Comparison of ENCODE assay signal across 17 cellular contexts in genomic region chr2:235405612-235406361, GRCh38.
DNase-seq lines count a peak whose midpoint lies in the region; ATAC-seq, FAIRE-seq and TF ChIP-seq lines count a peak whose summit lies in the region.
"Had no signal": no experiment of that assay in that cellular context is flagged by ENCODE, and none has a peak within 500 bp of the region (broad histone marks: within the 10 kb centered on the region; RNA-seq: fewer than 3 reads in every experiment).

No MANE protein-coding gene starts in this region.

- H4K91ac ChIP-seq in H1 (replicated peaks; ENCODE audit: insufficient read length, low read length) = no peak overlapping the region

- no peak overlapping the region for H2AK5ac ChIP-seq in H1 (ENCODE audit: low read depth, low read length)

- H2AFZ ChIP-seq in HepG2 (ENCODE audit: low read length) (no peak overlapping the region), GM23338 (peak overlapping the region; percentile 74; the same call in 1 of the 2 replicates), H1 (ENCODE audit: low read length) (peak overlapping the region; percentile 41; the same call in 1 of the 2 replicates)

- CTCF ChIA-PET in HepG2 (lab: Yijun Ruan, JAX; ENCODE audit: low intra/inter-chr PET ratio, low total read pairs) = no interaction called here
- CTCF ChIA-PET in H1 (lab: Charles Lee; ENCODE audit: partially characterized antibody) = interaction anchor here (0.9 kb wide), 1 partner anchor 96 kb away, joined by 3 read pairs; no protein-coding TSS in a partner anchor

- H3K4me1 ChIP-seq in HepG2 (ENCODE audit: insufficient read depth, low read length) = no peaks in the 10 kb centered on the region; the same call in 1 of the 2 replicates
- H3K4me1 ChIP-seq in right lobe of liver = no peaks in the 10 kb centered on the region
- H3K4me1 ChIP-seq in GM23338 (ENCODE audit: insufficient read depth) = no peaks in the 10 kb centered on the region
- no peaks in the 10 kb centered on the region for H3K4me1 ChIP-seq in H1 (replicated peaks in 1 of 4; ENCODE audit: control insufficient read depth in 3 of 4, insufficient read depth in 4 of 4, low read length in 3 of 4)
- peaks cover 6 to 9% of the 10 kb centered on the region in 2 donors for H3K4me1 ChIP-seq in thyroid gland
- H3K4me1 ChIP-seq in vagina = no peaks in the 10 kb centered on the region

- no peak overlapping the region for H2BK120ac ChIP-seq in H1 (replicated peaks; ENCODE audit: low read depth, low read length)

- H3K27me3 ChIP-seq in HepG2 (ENCODE audit: control insufficient read depth in 1 of 2, insufficient read depth in 2 of 2, low read length in 2 of 2) (peaks cover 2 to 13% of the 10 kb centered on the region in 2 experiments; a peak in 3 of 5 replicates), right lobe of liver (no peaks in the 10 kb centered on the region), GM23338 (ENCODE audit: insufficient read depth) (no peaks in the 10 kb centered on the region), H1 (replicated peaks in 1 of 4; ENCODE audit: control insufficient read depth in 3 of 4, extremely low read depth in 1 of 4, insufficient read depth in 3 of 4, low read length in 3 of 4) (no peaks in the 10 kb centered on the region), thyroid gland (no peaks in the 10 kb centered on the region), vagina (no peaks in the 10 kb centered on the region)

- H3K4me3 Mint-ChIP-seq in GM23338 = no peak overlapping the region
- H3K4me3 Mint-ChIP-seq: CD4-positive, alpha-beta memory T cell had no signal

- peaks cover 8% of the 10 kb centered on the region; the same call in 2 of the 3 replicates for H3K36me3 Mint-ChIP-seq in GM23338 (ENCODE audit: low read depth)
- H3K36me3 Mint-ChIP-seq: CD4-positive, alpha-beta memory T cell had no signal

- H3K79me2 ChIP-seq in HepG2 (ENCODE audit: insufficient read depth, low read length) = no peaks in the 10 kb centered on the region
- no peaks in the 10 kb centered on the region for H3K79me2 ChIP-seq in GM23338 (replicated peaks; ENCODE audit: insufficient read depth)
- no peaks in the 10 kb centered on the region for H3K79me2 ChIP-seq in H1 (ENCODE audit: control insufficient read depth in 1 of 2, insufficient read depth in 2 of 2, low read length in 2 of 2)

- H3K9me3 Mint-ChIP-seq in GM23338 = peaks cover 14% of the 10 kb centered on the region

- no peak overlapping the region for H3K14ac ChIP-seq in H1 (ENCODE audit: insufficient read length)

- no peak overlapping the region for H2BK20ac ChIP-seq in H1 (ENCODE audit: low read length)

- H3K79me1 ChIP-seq in H1 (ENCODE audit: low read depth, low read length) = no peaks in the 10 kb centered on the region

- H3K27ac ChIP-seq in HepG2 (ENCODE audit: extremely low read length, insufficient read depth, low read length) = no peak overlapping the region
- H3K27ac ChIP-seq in right lobe of liver = no peak overlapping the region
- H3K27ac ChIP-seq in GM23338 (ENCODE audit: low read depth) = no peak overlapping the region
- no peak overlapping the region for H3K27ac ChIP-seq in H1 (ENCODE audit: low read depth, low read length)
- H3K27ac ChIP-seq in thyroid gland = peak overlapping the region; percentile 64 to 82 (median 66)
- H3K27ac ChIP-seq in vagina = no peak overlapping the region

- no peak overlapping the region for H3K23ac ChIP-seq in H1 (ENCODE audit: insufficient read length)

- H3K27me3 Mint-ChIP-seq in GM23338 (ENCODE audit: insufficient read depth, low read depth, poor library complexity) = peaks cover 4% of the 10 kb centered on the region

- FAIRE-seq in HepG2 (lab: Jason Lieb, UNC) (no peak), H1 (lab: Jason Lieb, UNC) (no peak)
- FAIRE-seq: D721Med, GM12878 had no signal

- peaks cover 7% of the 10 kb centered on the region for H3K4me1 Mint-ChIP-seq in GM23338
- H3K4me1 Mint-ChIP-seq: CD4-positive, alpha-beta memory T cell had no signal

- no peak overlapping the region for H2BK15ac ChIP-seq in H1 (ENCODE audit: low read length)

- POLR2A ChIA-PET in HepG2 (lab: Yijun Ruan, JAX) (no interaction called here), H1 (lab: Charles Lee; ENCODE audit: partially characterized antibody) (no interaction called here)

- H4K20me1 ChIP-seq in HepG2 (ENCODE audit: insufficient read depth, low read length) = no peaks in the 10 kb centered on the region
- H4K20me1 ChIP-seq in GM23338 (replicated peaks; ENCODE audit: insufficient read depth) = no peaks in the 10 kb centered on the region
- no peaks in the 10 kb centered on the region for H4K20me1 ChIP-seq in H1 (replicated peaks in 1 of 2; ENCODE audit: control insufficient read depth in 1 of 2, insufficient read depth in 2 of 2, low read length in 2 of 2)

- TF ChIP-seq POLR2A in HepG2 (IDR thresholded peaks at IDR 0.05; ENCODE audit: insufficient read depth in 1 of 2, low read depth in 2 of 2, low read length in 2 of 2) = no peak
- no peak for TF ChIP-seq POLR2A in right lobe of liver (IDR thresholded peaks at IDR 0.05)
- no peak for TF ChIP-seq POLR2A in H1 (IDR thresholded peaks at IDR 0.05; ENCODE audit: control extremely low read depth in 1 of 2, low read depth in 2 of 2, low read length in 2 of 2)
- no peak for TF ChIP-seq POLR2A in thyroid gland (IDR thresholded peaks at IDR 0.05)
- TF ChIP-seq POLR2A in vagina (IDR thresholded peaks at IDR 0.05) = no peak

- H3K9me3 ChIP-seq in HepG2 (ENCODE audit: low read length) (no peaks in the 10 kb centered on the region), right lobe of liver (no peaks in the 10 kb centered on the region), H1 (ENCODE audit: insufficient read depth in 2 of 2, low read depth in 1 of 2, low read length in 1 of 2) (peaks cover 0 to 3% of the 10 kb centered on the region in 2 experiments; a peak in 1 of 4 replicates), thyroid gland (no peaks in the 10 kb centered on the region), vagina (no peaks in the 10 kb centered on the region)

- no peak for TF ChIP-seq EP300 in HepG2 (IDR thresholded peaks at IDR 0.05; ENCODE audit: low read depth in 2 of 2, low read length in 2 of 2)
- no peak for TF ChIP-seq EP300 in HepG2 (CRISPR knock-in tag; IDR thresholded peaks at IDR 0.05; ENCODE audit: borderline replicate concordance)
- TF ChIP-seq EP300 in H1 (IDR thresholded peaks at IDR 0.05; ENCODE audit: borderline replicate concordance in 1 of 2, low read depth in 2 of 2, low read length in 2 of 2) = no peak

- H3K27ac Mint-ChIP-seq in GM23338 = no peak overlapping the region
- H3K27ac Mint-ChIP-seq: CD4-positive, alpha-beta memory T cell had no signal

- no TSS peak for BruUV-seq in HepG2 (replicated peaks; lab: Mats Ljungman, UMichigan)

- no peak overlapping the region for H3K4me3 ChIP-seq in HepG2 (replicated peaks in 1 of 3; ENCODE audit: insufficient read depth in 1 of 3, low read depth in 2 of 3, low read length in 3 of 3)
- no peak overlapping the region for H3K4me3 ChIP-seq in right lobe of liver
- H3K4me3 ChIP-seq in GM23338 = no peak overlapping the region
- H3K4me3 ChIP-seq in H1 (ENCODE audit: extremely low read depth in 1 of 4, insufficient read depth in 2 of 4, low read depth in 3 of 4, low read length in 4 of 4) = no peak overlapping the region
- H3K4me3 ChIP-seq in thyroid gland (replicated peaks in 1 of 3) = no peak overlapping the region
- no peak overlapping the region for H3K4me3 ChIP-seq in vagina
- H3K4me3 ChIP-seq: GM12878 had no signal

- no peak overlapping the region for H4K8ac ChIP-seq in H1 (ENCODE audit: extremely low read depth, insufficient read depth, low read length)

- H2BK5ac ChIP-seq in H1 (ENCODE audit: low read depth, low read length) = no peak overlapping the region

- ATAC-seq in HepG2 (no peak; the same call in 1 of the 3 replicates), right lobe of liver (no peak), GM23338 (no peak), GM18519 (IDR thresholded peaks at IDR 0.05; ENCODE audit: low FRiP score, unreplicated experiment) (no peak)
- ATAC-seq: GM12878 had no signal

- no peaks in the 10 kb centered on the region for H3F3A ChIP-seq in GM23338 (replicated peaks; ENCODE audit: low read depth)

- in situ Hi-C loops in HepG2 (cut with HindIII; ENCODE audit: extremely low pct_ligation_motif_present, low pct_unique_long_range_greater_than_20kb) = no loop called here

- H3K23me2 ChIP-seq in H1 (ENCODE audit: low read depth, low read length) = no peaks in the 10 kb centered on the region

- no peak overlapping the region for H2BK12ac ChIP-seq in H1 (ENCODE audit: low read depth, low read length)

- H3K4me2 ChIP-seq in HepG2 (ENCODE audit: low read depth, low read length) (no peak overlapping the region), GM23338 (no peak overlapping the region), H1 (ENCODE audit: insufficient read depth in 1 of 2, low read depth in 2 of 2, low read length in 2 of 2) (no peak overlapping the region)

- no peak overlapping the region for H3K18ac ChIP-seq in H1 (ENCODE audit: extremely low read depth, low read length)

- no peaks in the 10 kb centered on the region for H3K36me3 ChIP-seq in HepG2 (replicated peaks in 1 of 2; ENCODE audit: control insufficient read depth in 1 of 2, insufficient read depth in 2 of 2, low read length in 2 of 2)
- no peaks in the 10 kb centered on the region for H3K36me3 ChIP-seq in right lobe of liver
- H3K36me3 ChIP-seq in GM23338 (ENCODE audit: insufficient read depth) = no peaks in the 10 kb centered on the region
- no peaks in the 10 kb centered on the region for H3K36me3 ChIP-seq in H1 (ENCODE audit: control insufficient read depth in 2 of 4, insufficient read depth in 4 of 4, low read length in 3 of 4)
- H3K36me3 ChIP-seq in thyroid gland = no peaks in the 10 kb centered on the region
- no peaks in the 10 kb centered on the region for H3K36me3 ChIP-seq in vagina

- H3K4ac ChIP-seq in H1 (replicated peaks; ENCODE audit: insufficient read length, low read depth, low read length) = no peak overlapping the region

- DNase-seq in HepG2 (ENCODE audit: low spot score) (no peak), right lobe of liver (no peak), GM23338 (ENCODE audit: low spot score) (no peak), H1 (ENCODE audit: low read depth in 1 of 2, low spot score in 2 of 2) (no peak), thyroid gland (no peak), vagina (ENCODE audit: extremely low spot score in 2 of 2) (no peak)
- DNase-seq: C1 segment of cervical spinal cord; CD4-positive, alpha-beta memory T cell; DMS 273 treated with DMSO at 0.1 percent for 48 hours; EL; GDM1; GOT3; H7; HCEC 1CT had no signal

- TF ChIP-seq CTCF in HepG2 (CRISPR knock-in tag; IDR thresholded peaks at IDR 0.05) (no peak), right lobe of liver (IDR thresholded peaks at IDR 0.05) (no peak), GM23338 (conservative IDR thresholded peaks at IDR 0.05; ENCODE audit: low read depth in 2 of 2) (no peak), H1 (IDR thresholded peaks at IDR 0.05; ENCODE audit: control extremely low read depth in 1 of 3, insufficient read depth in 1 of 3, low read depth in 1 of 3, low read length in 3 of 3) (no peak), thyroid gland (IDR thresholded peaks at IDR 0.05) (no peak), vagina (IDR thresholded peaks at IDR 0.05) (no peak)

- intact Hi-C loops in HepG2 (cut with micrococcal nuclease; ENCODE audit: unreplicated experiment) (no loop called here), right lobe of liver (cut with DNase I) (no loop called here), thyroid gland (cut with DNase I) (no loop called here), vagina (cut with DNase I) (no loop called here)

- 38% methylated on average over 11 of the region's 11 CpGs for WGBS in HepG2 (ENCODE audit: low lambda C conversion rate)
- WGBS in right lobe of liver (ENCODE audit: insufficient coverage, low coverage, low lambda C conversion rate, missing lambda C conversion rate) = 45% methylated on average over 9 of the region's 11 CpGs
- WGBS in H1 (ENCODE audit: extremely low coverage in 1 of 2, insufficient coverage in 1 of 2, insufficient read length in 1 of 2, insufficient replicate concordance in 2 of 2, low coverage in 1 of 2, low lambda C conversion rate in 2 of 2, missing lambda C conversion rate in 1 of 2), 2 experiments = 86% methylated on average over 11 of the region's 11 CpGs; no CpG with 5 or more reads in 1 of the 2 experiments
- 80 to 86% methylated on average over 11 of the region's 11 CpGs for WGBS in thyroid gland, 2 donors

- no peaks in the 10 kb centered on the region for H3K9me2 ChIP-seq in GM23338 (ENCODE audit: insufficient read depth)

- H4K5ac ChIP-seq in H1 (ENCODE audit: insufficient read length, low read depth, low read length) = no peak overlapping the region

- no peak overlapping the region for H3K56ac ChIP-seq in H1 (replicated peaks; ENCODE audit: insufficient read length, low read depth, low read length)

- TF ChIP-seq RAD21 in HepG2 (CRISPR knock-in tag; IDR thresholded peaks at IDR 0.05) = no peak
- no peak for TF ChIP-seq RAD21 in H1 (IDR thresholded peaks at IDR 0.05 in 1 of 2, conservative IDR thresholded peaks at IDR 0.05 in 1 of 2; ENCODE audit: low read depth in 2 of 2, low read length in 2 of 2)

- H3K9ac ChIP-seq in HepG2 (ENCODE audit: insufficient read depth, low read depth, low read length) = no peak overlapping the region
- H3K9ac ChIP-seq in H1 (replicated peaks in 1 of 4; ENCODE audit: extremely low read depth in 1 of 4, low read depth in 3 of 4, low read length in 3 of 4) = no peak overlapping the region

Comparison
In these comparisons a context has a peak if more than half of its experiments do, and no peak if none do; other contexts are left out.
1. H3K27ac ChIP-seq: peak in thyroid gland (3 of 3); none in HepG2 (single experiment), right lobe of liver (0 of 3), GM23338 (single experiment), H1 (single experiment) and vagina (single experiment).